ENCODE assay signal across 18 cellular contexts in the genomic region with DNA sequence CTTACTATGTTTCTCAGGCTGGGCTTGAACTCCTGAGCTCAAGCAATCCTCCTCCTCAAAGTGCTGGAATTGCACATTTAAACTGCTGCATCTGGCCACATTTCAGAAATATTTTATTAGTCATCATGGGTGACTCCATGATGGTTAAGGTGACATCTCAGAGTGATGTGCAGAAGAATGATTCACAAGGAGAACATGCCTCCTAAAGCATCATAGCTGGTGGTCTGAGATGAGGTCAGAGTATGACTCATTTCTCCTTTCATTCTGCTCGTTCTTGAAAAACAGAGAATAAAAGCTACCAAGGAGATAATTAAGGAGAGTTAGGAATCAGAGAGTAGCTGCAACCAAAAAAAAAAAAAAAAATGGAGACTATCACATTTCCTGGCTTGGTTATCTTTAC.
DNase-seq lines count a peak whose midpoint lies in the region; ATAC-seq and TF ChIP-seq lines count a peak whose summit lies in the region.
"Had no signal": no experiment of that assay in that cellular context is flagged by ENCODE, and none has a peak within 500 bp of the region (broad histone marks: within the 10 kb centered on the region; RNA-seq: fewer than 3 reads in every experiment).

No MANE protein-coding gene starts in this region.

- peak overlapping the region; percentile 53 for H3K27ac ChIP-seq in fibroblast of lung (ENCODE audit: insufficient read depth, low read length)
- H3K27ac ChIP-seq: VCaP had no signal

- peak; percentile 96 for DNase-seq in A172 (ENCODE audit: low spot score)
- DNase-seq in Caki2 (ENCODE audit: low read depth), result peak; percentile 80
- DNase-seq in MV-4-11 (lab: John Stamatoyannopoulos, UW), result peak; percentile 55
- peak in 1 of 2 donors; percentile 94 for DNase-seq in fibroblast of lung (ENCODE audit: low read depth in 2 of 2)
- DNase-seq in NCI-H146 treated with DMSO at 0.1 percent for 48 hours (lab: John Stamatoyannopoulos, UW; ENCODE audit: unreplicated experiment), result no peak
- no peak for DNase-seq in NCI-H82 (lab: John Stamatoyannopoulos, UW)
- DNase-seq: activated T-cell treated with anti-CD3 and anti-CD28 coated beads, Interleukin-2, amount 50 U/mL, for 4 hours; CD4-positive, alpha-beta T cell; effector memory CD4-positive, alpha-beta T cell; GF-D8; naive B cell; NCI-H2171; SK-N-SH; stimulated activated CD4-positive, alpha-beta T cell treated with anti-CD3 and anti-CD28 coated beads, Interleukin-4, amount 100 ng/mL, for 1 hour; stimulated activated naive CD4-positive, alpha-beta T cell had no signal

- H3K27me3 ChIP-seq in fibroblast of lung (ENCODE audit: control insufficient read depth, insufficient read depth, low read length), result no peaks in the 10 kb centered on the region

- no peaks in the 10 kb centered on the region for H3K9me3 ChIP-seq in fibroblast of lung (ENCODE audit: control insufficient read depth, insufficient read depth, low read depth, low read length)
- H3K9me3 ChIP-seq: SK-N-SH had no signal

- no peak overlapping the region for H2AFZ ChIP-seq in fibroblast of lung (ENCODE audit: low read length)

- TF ChIP-seq CTCF in fibroblast of lung (conservative IDR thresholded peaks at IDR 0.05 in 1 of 2, IDR thresholded peaks at IDR 0.05 in 1 of 2; ENCODE audit: low read depth in 1 of 2, low read length in 2 of 2), result no peak

- no peak overlapping the region for H3K4me3 ChIP-seq in fibroblast of lung (replicated peaks in 1 of 4; ENCODE audit: control extremely low read depth in 1 of 4, insufficient read depth in 1 of 4, low read depth in 3 of 4, low read length in 4 of 4)

- no peaks in the 10 kb centered on the region for H4K20me1 ChIP-seq in fibroblast of lung (ENCODE audit: control insufficient read depth, extremely low read depth, insufficient read depth, low read length)

- no peak overlapping the region for H3K9ac ChIP-seq in fibroblast of lung (ENCODE audit: insufficient read depth, low read length)
- H3K9ac ChIP-seq: SK-N-SH had no signal

- no peaks in the 10 kb centered on the region for H3K79me2 ChIP-seq in fibroblast of lung (ENCODE audit: control insufficient read depth, insufficient read depth, low read length)

- ATAC-seq in GM21360 (IDR thresholded peaks at IDR 0.05; ENCODE audit: unreplicated experiment) (no peak), HG03520 (IDR thresholded peaks at IDR 0.05; ENCODE audit: unreplicated experiment) (no peak)

- H3K4me2 ChIP-seq in fibroblast of lung (ENCODE audit: extremely low read depth, insufficient read depth, low read length), result no peak overlapping the region
- H3K4me2 ChIP-seq: SK-N-SH had no signal

- H3K4me1 ChIP-seq in fibroblast of lung (ENCODE audit: control insufficient read depth, extremely low read depth, insufficient read depth, low read length), result no peaks in the 10 kb centered on the region

- no peaks in the 10 kb centered on the region for H3K36me3 ChIP-seq in fibroblast of lung (ENCODE audit: control insufficient read depth, insufficient read depth, low read length)

- in situ Hi-C loops in Caki2 (cut with HindIII; ENCODE audit: low pct_unique_long_range_greater_than_20kb, low sequenced_read_pairs), result no loop called here

Comparison
In these comparisons a context has a peak if more than half of its experiments do, and no peak if none do; other contexts are left out.
1. DNase-seq: peak in A172 (single experiment), Caki2 (single experiment) and MV-4-11 (single experiment); none in NCI-H146 treated with DMSO at 0.1 percent for 48 hours (single experiment) and NCI-H82 (single experiment).